Comparison of ENCODE assay signal across 25 cellular contexts in genomic region chr2:221850076-221850475, GRCh38.
"Had no signal": no experiment of that assay in that cellular context is flagged by ENCODE, and none has a peak within 500 bp of the region (broad histone marks: within the 10 kb centered on the region; RNA-seq: fewer than 3 reads in every experiment).

No MANE protein-coding gene starts in this region.

- H3K4me1 Mint-ChIP-seq: activated CD4-positive, alpha-beta memory T cell treated with anti-CD3 and anti-CD28 coated beads, Interleukin-2, amount 10 ng/mL, durations not matched to agents 7 days and 5 days; activated naive CD4-positive, alpha-beta T cell treated with anti-CD3 and anti-CD28 coated beads, Interleukin-2, amount 10 ng/mL, durations not matched to agents 7 days and 5 days; activated naive CD8-positive, alpha-beta T cell treated with anti-CD3 and anti-CD28 coated beads, Interleukin-2, amount 50 U/mL, for 24 hours; stimulated activated naive CD8-positive, alpha-beta T cell treated with anti-CD3 and anti-CD28 coated beads, Interleukin-15, amount 100 ng/mL, for 72 hours had no signal

- DNase-seq: activated CD4-positive, alpha-beta memory T cell treated with anti-CD3 and anti-CD28 coated beads, Interleukin-2, amount 10 ng/mL, durations not matched to agents 7 days and 5 days; activated CD4-positive, alpha-beta T cell treated with anti-CD3 and anti-CD28 coated beads for 48 hours; activated CD4-positive, CD25-positive, alpha-beta regulatory T cell; activated naive CD4-positive, alpha-beta T cell treated with anti-CD3 and anti-CD28 coated beads, Interleukin-2, amount 10 ng/mL, durations not matched to agents 7 days and 5 days; activated naive CD8-positive, alpha-beta T cell treated with anti-CD3 and anti-CD28 coated beads, Interleukin-2, amount 50 U/mL, for 24 hours; activated T-cell treated with anti-CD3 and anti-CD28 coated beads, Interleukin-2, amount 50 U/mL, for 24 hours; aorta; cerebellar nuclear complex; cortex of kidney; erythroblast; hypothalamus; kidney; left lung; occipital lobe; stimulated activated CD4-positive, alpha-beta T cell treated with anti-CD3 and anti-CD28 coated beads, Interleukin-15, amount 100 ng/mL, for 24 hours; stimulated activated CD4-positive, alpha-beta T cell treated with anti-CD3 and anti-CD28 coated beads, Interleukin-2, amount 100 ng/mL, for 48 hours; stimulated activated naive CD8-positive, alpha-beta T cell treated with anti-CD3 and anti-CD28 coated beads, Interleukin-15, amount 100 ng/mL, for 72 hours; transverse colon had no signal

- H3K27me3 ChIP-seq: breast epithelium, left lung, suprapubic skin, transverse colon had no signal

- H3K4me1 ChIP-seq: breast epithelium, left lung, suprapubic skin, transverse colon had no signal

- H3K27ac Mint-ChIP-seq: activated CD4-positive, alpha-beta memory T cell treated with anti-CD3 and anti-CD28 coated beads, Interleukin-2, amount 10 ng/mL, durations not matched to agents 7 days and 5 days; activated naive CD8-positive, alpha-beta T cell treated with anti-CD3 and anti-CD28 coated beads, Interleukin-2, amount 50 U/mL, for 24 hours; activated T-cell treated with anti-CD3 and anti-CD28 coated beads, Interleukin-2, amount 50 U/mL, for 24 hours; mesothelial cell of epicardium; stimulated activated naive CD8-positive, alpha-beta T cell treated with anti-CD3 and anti-CD28 coated beads, Interleukin-15, amount 100 ng/mL, for 72 hours; T-helper 2 cell treated with Interferon-gamma antibody and Interleukin-4, amounts not matched to agents 5 μg/mL and 100 μg/mL, for 36 hours had no signal

- H3K4me3 Mint-ChIP-seq: activated CD4-positive, alpha-beta memory T cell treated with anti-CD3 and anti-CD28 coated beads, Interleukin-2, amount 10 ng/mL, durations not matched to agents 7 days and 5 days; activated naive CD4-positive, alpha-beta T cell treated with anti-CD3 and anti-CD28 coated beads, Interleukin-2, amount 10 ng/mL, durations not matched to agents 7 days and 5 days; activated naive CD8-positive, alpha-beta T cell treated with anti-CD3 and anti-CD28 coated beads, Interleukin-2, amount 50 U/mL, for 24 hours; activated T-cell treated with anti-CD3 and anti-CD28 coated beads, Interleukin-2, amount 50 U/mL, for 24 hours; mesothelial cell of epicardium; stimulated activated naive CD8-positive, alpha-beta T cell treated with anti-CD3 and anti-CD28 coated beads, Interleukin-15, amount 100 ng/mL, for 72 hours; T-helper 2 cell treated with Interferon-gamma antibody and Interleukin-4, amounts not matched to agents 5 μg/mL and 100 μg/mL, for 36 hours had no signal

- H3K9me3 ChIP-seq: breast epithelium, suprapubic skin, transverse colon had no signal

- H3K27ac ChIP-seq: breast epithelium, left lung, skin epidermis, suprapubic skin, transverse colon had no signal

- H3K36me3 Mint-ChIP-seq: activated naive CD4-positive, alpha-beta T cell treated with anti-CD3 and anti-CD28 coated beads, Interleukin-2, amount 10 ng/mL, durations not matched to agents 7 days and 5 days; mesothelial cell of epicardium had no signal

- H3K4me3 ChIP-seq: breast epithelium, left lung, skin epidermis, suprapubic skin, transverse colon had no signal

- FAIRE-seq: endometrium, frontal cortex, kidney had no signal

- H3K9me3 Mint-ChIP-seq: activated CD4-positive, alpha-beta memory T cell treated with anti-CD3 and anti-CD28 coated beads, Interleukin-2, amount 10 ng/mL, durations not matched to agents 7 days and 5 days; activated T-cell treated with anti-CD3 and anti-CD28 coated beads, Interleukin-2, amount 50 U/mL, for 24 hours; mesothelial cell of epicardium; T-helper 2 cell treated with Interferon-gamma antibody and Interleukin-4, amounts not matched to agents 5 μg/mL and 100 μg/mL, for 36 hours had no signal

- H3K36me3 ChIP-seq: breast epithelium, left lung, suprapubic skin, transverse colon had no signal

- H3K27me3 Mint-ChIP-seq: activated CD4-positive, alpha-beta memory T cell treated with anti-CD3 and anti-CD28 coated beads, Interleukin-2, amount 10 ng/mL, durations not matched to agents 7 days and 5 days; activated naive CD4-positive, alpha-beta T cell treated with anti-CD3 and anti-CD28 coated beads, Interleukin-2, amount 10 ng/mL, durations not matched to agents 7 days and 5 days; activated naive CD8-positive, alpha-beta T cell treated with anti-CD3 and anti-CD28 coated beads, Interleukin-2, amount 50 U/mL, for 24 hours; activated T-cell treated with anti-CD3 and anti-CD28 coated beads, Interleukin-2, amount 50 U/mL, for 24 hours; stimulated activated naive CD8-positive, alpha-beta T cell treated with anti-CD3 and anti-CD28 coated beads, Interleukin-15, amount 100 ng/mL, for 72 hours had no signal
